7 cellular contexts compared by ENCODE assay signal in genomic region chr6:113591896-113592827, GRCh38.
DNase-seq lines count a peak whose midpoint lies in the region; ATAC-seq lines count a peak whose summit lies in the region.

No MANE protein-coding gene starts in this region.

- H3K36me3 Mint-ChIP-seq in activated T-helper 1 cell treated with anti-CD3 and anti-CD28 coated beads, Interleukin-12 subunit alpha, Interleukin-12 subunit beta, Interleukin-2, Interleukin-4 antibody, amounts not matched to agents 30 ng/mL and 10 ng/mL and 1 ng/mL, durations not matched to agents 14 hours and 24 hours and 36 hours (ENCODE audit: low read depth), result no peaks in the 10 kb centered on the region

- H3K9me3 Mint-ChIP-seq in activated T-helper 1 cell treated with anti-CD3 and anti-CD28 coated beads, Interleukin-12 subunit alpha, Interleukin-12 subunit beta, Interleukin-2, Interleukin-4 antibody, amounts not matched to agents 30 ng/mL and 10 ng/mL and 1 ng/mL, durations not matched to agents 14 hours and 24 hours and 36 hours, result no peaks in the 10 kb centered on the region

- H3K27me3 Mint-ChIP-seq in activated T-helper 1 cell treated with anti-CD3 and anti-CD28 coated beads, Interleukin-12 subunit alpha, Interleukin-12 subunit beta, Interleukin-2, Interleukin-4 antibody, amounts not matched to agents 30 ng/mL and 10 ng/mL and 1 ng/mL, durations not matched to agents 14 hours and 24 hours and 36 hours (ENCODE audit: insufficient read depth), result no peaks in the 10 kb centered on the region

- no peak overlapping the region for H3K4me3 Mint-ChIP-seq in activated T-helper 1 cell treated with anti-CD3 and anti-CD28 coated beads, Interleukin-12 subunit alpha, Interleukin-12 subunit beta, Interleukin-2, Interleukin-4 antibody, amounts not matched to agents 30 ng/mL and 10 ng/mL and 1 ng/mL, durations not matched to agents 14 hours and 24 hours and 36 hours

- no peak overlapping the region for H3K27ac Mint-ChIP-seq in activated T-helper 1 cell treated with anti-CD3 and anti-CD28 coated beads, Interleukin-12 subunit alpha, Interleukin-12 subunit beta, Interleukin-2, Interleukin-4 antibody, amounts not matched to agents 30 ng/mL and 10 ng/mL and 1 ng/mL, durations not matched to agents 14 hours and 24 hours and 36 hours

- DNase-seq in MV-4-11 (lab: John Stamatoyannopoulos, UW) (peak; percentile 23), cerebellum (ENCODE audit: low spot score) (peak; percentile 34), retina (peak; percentile 31), NCI-H524 treated with DMSO at 0.1 percent for 48 hours (lab: John Stamatoyannopoulos, UW) (no peak)
- DNase-seq in activated T-helper 1 cell treated with anti-CD3 and anti-CD28 coated beads, Interleukin-12 subunit alpha, Interleukin-12 subunit beta, Interleukin-2, Interleukin-4 antibody, amounts not matched to agents 30 ng/mL and 10 ng/mL and 1 ng/mL, durations not matched to agents 14 hours and 24 hours and 36 hours (ENCODE audit: low spot score), result no peak

- no peaks in the 10 kb centered on the region for H3K4me1 Mint-ChIP-seq in activated T-helper 1 cell treated with anti-CD3 and anti-CD28 coated beads, Interleukin-12 subunit alpha, Interleukin-12 subunit beta, Interleukin-2, Interleukin-4 antibody, amounts not matched to agents 30 ng/mL and 10 ng/mL and 1 ng/mL, durations not matched to agents 14 hours and 24 hours and 36 hours (ENCODE audit: low read depth)

- intact Hi-C loops in activated T-helper 1 cell treated with anti-CD3 and anti-CD28 coated beads, Interleukin-12 subunit alpha, Interleukin-12 subunit beta, Interleukin-2, Interleukin-4 antibody, amounts not matched to agents 30 ng/mL and 10 ng/mL and 1 ng/mL, durations not matched to agents 14 hours and 24 hours and 36 hours (cut with micrococcal nuclease), result no loop called here

- peak; percentile 81 for ATAC-seq in GM21786 (IDR thresholded peaks at IDR 0.05; ENCODE audit: unreplicated experiment)
- no peak for ATAC-seq in GM18861 (IDR thresholded peaks at IDR 0.05; ENCODE audit: unreplicated experiment)

Comparison
In these comparisons a context has a peak if more than half of its experiments do, and no peak if none do; other contexts are left out.
1. DNase-seq: peak in MV-4-11 (single experiment), cerebellum (single experiment) and retina (single experiment); none in activated T-helper 1 cell treated with anti-CD3 and anti-CD28 coated beads, Interleukin-12 subunit alpha, Interleukin-12 subunit beta, Interleukin-2, Interleukin-4 antibody, amounts not matched to agents 30 ng/mL and 10 ng/mL and 1 ng/mL, durations not matched to agents 14 hours and 24 hours and 36 hours (single experiment) and NCI-H524 treated with DMSO at 0.1 percent for 48 hours (single experiment).